In genomic region chr6:36678488-36679042, GRCh38 we compare ENCODE assay signal across 8 cellular contexts. TPM values are rescaled to one million over a fixed set of nuclear protein-coding genes. Genes with fewer than 3 reads are reported as not detected.
A peak's percentile ranks its signal among the peaks of the same experiment; 100 is the strongest.
DNase-seq lines count a peak whose midpoint lies in the region; ATAC-seq and TF ChIP-seq lines count a peak whose summit lies in the region.

Gene CDKN1A, plus strand, starts transcription at chr6:36678714. Its CDS starts 5,388 bp downstream, at chr6:36684102.

- in situ Hi-C loops in ACHN (cut with HindIII; ENCODE audit: low pct_ligation_motif_present, low pct_unique_long_range_greater_than_20kb, low sequenced_read_pairs): no loop called here
- in situ Hi-C loops in GM18951 (cut with MboI; ENCODE audit: low sequenced_read_pairs, unreplicated experiment): no loop called here

- peak within 1 kb of the TSS; percentile 97 for H3K4me3 Mint-ChIP-seq in activated CD4-positive, alpha-beta T cell treated with anti-CD3 and anti-CD28 coated beads, Interleukin-2, amount 10 ng/mL, durations not matched to agents 24 days and 14 days

- peak; percentile 100 for TF ChIP-seq POLR2A in GM18951 (IDR thresholded peaks at IDR 0.05; ENCODE audit: extremely low read depth, insufficient read depth, insufficient read length)

- intact Hi-C loops in activated CD4-positive, alpha-beta T cell treated with anti-CD3 and anti-CD28 coated beads, Interleukin-2, amount 10 ng/mL, durations not matched to agents 24 days and 14 days (cut with micrococcal nuclease): loop anchor here (1.0 kb wide), 1 partner anchor 131 kb away; the partner anchor contains the start of gene STK38

- DNase-seq in ACHN: peak; percentile 91
- DNase-seq in NCI-H510A treated with DMSO at 0.1 percent for 48 hours (lab: John Stamatoyannopoulos, UW): peak; percentile 87
- DNase-seq in activated CD4-positive, alpha-beta T cell treated with anti-CD3 and anti-CD28 coated beads, Interleukin-2, amount 10 ng/mL, durations not matched to agents 24 days and 14 days: peak; percentile 95
- DNase-seq in dedifferentiated amniotic fluid mesenchymal stem cell (ENCODE audit: extremely low spot score): peak; percentile 94
- peak; percentile 95 for DNase-seq in left lobe of liver (ENCODE audit: low spot score)
- peak; percentile 75 to 82 for DNase-seq in stimulated activated CD4-positive, alpha-beta T cell treated with anti-CD3 and anti-CD28 coated beads, Interleukin-2, amount 100 ng/mL, for 24 hours

- peak within 1 kb of the TSS; percentile 90 for H3K27ac Mint-ChIP-seq in activated CD4-positive, alpha-beta T cell treated with anti-CD3 and anti-CD28 coated beads, Interleukin-2, amount 10 ng/mL, durations not matched to agents 24 days and 14 days

- H3K27me3 Mint-ChIP-seq in activated CD4-positive, alpha-beta T cell treated with anti-CD3 and anti-CD28 coated beads, Interleukin-2, amount 10 ng/mL, durations not matched to agents 24 days and 14 days: no peaks in the 10 kb centered on the region

- peaks cover 23% of the 10 kb centered on the region for H3K36me3 Mint-ChIP-seq in activated CD4-positive, alpha-beta T cell treated with anti-CD3 and anti-CD28 coated beads, Interleukin-2, amount 10 ng/mL, durations not matched to agents 24 days and 14 days (ENCODE audit: low read depth)

- H3K4me1 Mint-ChIP-seq in activated CD4-positive, alpha-beta T cell treated with anti-CD3 and anti-CD28 coated beads, Interleukin-2, amount 10 ng/mL, durations not matched to agents 24 days and 14 days: peaks cover 59% of the 10 kb centered on the region

- ATAC-seq in HG03432 (IDR thresholded peaks at IDR 0.05; ENCODE audit: unreplicated experiment): peak; percentile 59
- ATAC-seq in left lobe of liver: peak; percentile 74

- H3K9me3 Mint-ChIP-seq in activated CD4-positive, alpha-beta T cell treated with anti-CD3 and anti-CD28 coated beads, Interleukin-2, amount 10 ng/mL, durations not matched to agents 24 days and 14 days: no peaks in the 10 kb centered on the region

RNA-seq across cellular contexts. Expression of gene CDKN1A, which starts in this region (rescaled TPM):
- total RNA-seq in activated CD4-positive, alpha-beta T cell treated with anti-CD3 and anti-CD28 coated beads, Interleukin-2, amount 10 ng/mL, durations not matched to agents 24 days and 14 days: 77.8 and 82.7 TPM in 2 replicates
- 32.6 TPM for total RNA-seq in left lobe of liver

Comparison
In these comparisons a context has a peak if more than half of its experiments do, and no peak if none do; other contexts are left out.
1. Peak in every context shown above with its lines: DNase-seq and ATAC-seq.